Comparison of ENCODE assay signal across 7 cellular contexts in genomic region chr1:162069334-162070093, GRCh38. TPM values are rescaled to one million over a fixed set of nuclear protein-coding genes. Genes with fewer than 3 reads are reported as not detected.
A peak's percentile ranks its signal among the peaks of the same experiment; 100 is the strongest.
DNase-seq lines count a peak whose midpoint lies in the region; ATAC-seq and TF ChIP-seq lines count a peak whose summit lies in the region.

Gene NOS1AP, plus strand, starts transcription at chr1:162069691. Its CDS starts 487 bp downstream, at chr1:162070178.

- TF ChIP-seq POLR2A in GM18505 (IDR thresholded peaks at IDR 0.05; ENCODE audit: borderline replicate concordance, extremely low read depth, insufficient read depth, insufficient read length) (no peak), body of pancreas (IDR thresholded peaks at IDR 0.05) (peak; percentile 46 to 64 (median 61))

- H3K36me3 Mint-ChIP-seq in immature natural killer cell = no peaks in the 10 kb centered on the region

- ATAC-seq in GM18505 (IDR thresholded peaks at IDR 0.05; ENCODE audit: unreplicated experiment) (peak; percentile 97), HG02852 (IDR thresholded peaks at IDR 0.05; ENCODE audit: unreplicated experiment) (peak; percentile 96), body of pancreas (peak; percentile 95)

- peak within 1 kb of the TSS; percentile 97 for H3K4me2 ChIP-seq in smooth muscle cell

- H3K9ac ChIP-seq in smooth muscle cell (ENCODE audit: low read depth) = no peak within 1 kb of the TSS

- H3K4me3 Mint-ChIP-seq in immature natural killer cell = peak within 1 kb of the TSS; percentile 75 to 82 (median 81)

- H3F3A ChIP-seq in smooth muscle cell (ENCODE audit: low read depth) = no peaks in the 10 kb centered on the region

- H3K9me3 ChIP-seq in body of pancreas (no peaks in the 10 kb centered on the region), smooth muscle cell (replicated peaks; ENCODE audit: low read depth) (no peaks in the 10 kb centered on the region)

- no peaks in the 10 kb centered on the region for H4K20me1 ChIP-seq in smooth muscle cell (ENCODE audit: low read depth)

- 0% methylated on average over 13 to 70 of the region's 95 CpGs for WGBS in body of pancreas, 2 donors
- WGBS in smooth muscle cell (ENCODE audit: low lambda C conversion rate) = under 1% methylated on average over 54 of the region's 95 CpGs

- intact Hi-C loops in body of pancreas (cut with DNase I) = no loop called here

- peaks cover 24% of the 10 kb centered on the region for H3K4me1 ChIP-seq in body of pancreas
- H3K4me1 ChIP-seq in smooth muscle cell (ENCODE audit: low read depth) = peaks cover 17% of the 10 kb centered on the region

- DNase-seq in NCI-H1694 treated with DMSO at 0.1 percent for 48 hours (lab: John Stamatoyannopoulos, UW) (peak; percentile 63), UCSD-AML1 (lab: John Stamatoyannopoulos, UW; ENCODE audit: unreplicated experiment) (peak; percentile 72), body of pancreas (peak; percentile 85 to 91 (median 85)), immature natural killer cell (peak; percentile 66 to 72 (median 69)), smooth muscle cell (lab: John Stamatoyannopoulos, UW; ENCODE audit: unreplicated experiment) (peak; percentile 30)

- H3K9me3 Mint-ChIP-seq in immature natural killer cell = no peaks in the 10 kb centered on the region

- H3K27me3 Mint-ChIP-seq in immature natural killer cell (ENCODE audit: low read depth in 3 of 3) = peaks cover 9 to 25% (median 13%) of the 10 kb centered on the region in 3 donors

- peak within 1 kb of the TSS; percentile 65 to 92 (median 78) for H3K27ac ChIP-seq in body of pancreas
- H3K27ac ChIP-seq in smooth muscle cell (ENCODE audit: low read depth) = no peak within 1 kb of the TSS

- no peak within 1 kb of the TSS for H3K27ac Mint-ChIP-seq in immature natural killer cell

- H3K36me3 ChIP-seq in body of pancreas (replicated peaks in 1 of 2; ENCODE audit: insufficient read depth in 1 of 2, low read depth in 2 of 2) (no peaks in the 10 kb centered on the region), smooth muscle cell (ENCODE audit: low read depth) (no peaks in the 10 kb centered on the region)

- H2AFZ ChIP-seq in smooth muscle cell (ENCODE audit: low read depth) = peak within 1 kb of the TSS; percentile 96

- no peaks in the 10 kb centered on the region for H3K79me2 ChIP-seq in smooth muscle cell (ENCODE audit: low read depth)

- H3K27me3 ChIP-seq in body of pancreas = no peaks in the 10 kb centered on the region
- peaks cover 40% of the 10 kb centered on the region for H3K27me3 ChIP-seq in smooth muscle cell (ENCODE audit: low read depth)

- H3K4me3 ChIP-seq in body of pancreas (peak within 1 kb of the TSS; percentile 15 to 33), smooth muscle cell (peak within 1 kb of the TSS; percentile 81)

- peaks cover 8 to 17% of the 10 kb centered on the region in 2 donors for H3K4me1 Mint-ChIP-seq in immature natural killer cell

- TF ChIP-seq CTCF in body of pancreas (IDR thresholded peaks at IDR 0.05) (no peak), smooth muscle cell (IDR thresholded peaks at IDR 0.05; ENCODE audit: borderline replicate concordance, insufficient read depth, poor library complexity, severe bottlenecking) (peak; percentile 8)

RNA-seq across cellular contexts. Expression of gene NOS1AP, which starts in this region (rescaled TPM):
- total RNA-seq in body of pancreas (1 to 10 TPM; 3.1 to 4.0 TPM), smooth muscle cell (0.04 and 0.54 TPM in 2 replicates)
- polyA plus RNA-seq in immature natural killer cell (not detected), smooth muscle cell (0.80 and 0.97 TPM in 2 replicates)

Comparison
In these comparisons a context has a peak if more than half of its experiments do, and no peak if none do; other contexts are left out.
1. Peak in DNase-seq in immature natural killer cell; RNA of the gene not detected or under 1 TPM.
2. Peak in DNase-seq, H3K4me3 ChIP-seq and H3K4me2 ChIP-seq in smooth muscle cell; RNA of the gene not detected or under 1 TPM.
3. DNase-seq: peak in every context shown above with its lines; median percentile 85 in body of pancreas; 72 in UCSD-AML1; 69 in immature natural killer cell; 63 in NCI-H1694 treated with DMSO at 0.1 percent for 48 hours; 30 in smooth muscle cell.